8 cellular contexts compared by ENCODE assay signal in the genomic region with DNA sequence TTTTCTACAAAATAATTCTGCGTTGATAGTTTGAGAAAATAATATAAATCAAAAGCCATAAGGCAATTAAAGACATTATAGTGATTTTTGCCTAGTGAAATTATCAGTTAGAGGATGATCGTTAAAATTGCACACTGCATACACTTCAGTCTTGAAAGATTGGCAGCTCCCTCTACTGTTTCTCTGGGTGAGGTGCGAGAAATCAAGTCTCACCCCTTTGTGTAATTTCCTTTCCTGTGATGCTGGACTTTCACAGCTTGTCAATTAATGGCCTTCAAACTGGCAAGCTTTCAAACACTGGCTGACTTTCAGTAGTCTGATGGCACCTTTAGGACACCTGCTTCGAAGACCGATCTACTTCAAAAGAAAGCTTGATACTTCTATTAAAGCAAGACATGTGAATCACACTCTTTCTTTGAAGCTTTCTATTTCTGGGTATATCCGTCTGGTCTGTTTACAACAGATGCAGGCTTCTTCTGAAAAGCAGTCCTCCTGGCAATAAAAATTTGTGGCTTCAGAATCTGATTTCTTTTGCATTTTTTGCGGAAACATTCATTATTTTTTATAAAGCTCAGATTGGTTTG.
DNase-seq lines count a peak whose midpoint lies in the region; ATAC-seq, FAIRE-seq and TF ChIP-seq lines count a peak whose summit lies in the region.

No MANE protein-coding gene starts in this region.

- peak; percentile 51 for TF ChIP-seq CTCF in GM13977 (IDR thresholded peaks at IDR 0.05; ENCODE audit: extremely low read depth, insufficient read depth, missing control alignments)
- peak; percentile 67 for TF ChIP-seq CTCF in astrocyte of the cerebellum (IDR thresholded peaks at IDR 0.05; ENCODE audit: low read depth, low read length, missing control alignments)
- TF ChIP-seq CTCF in neural crest cell (conservative IDR thresholded peaks at IDR 0.05) = peak; percentile 70

- H3K4me1 Mint-ChIP-seq in neural crest cell (peaks cover 13% of the 10 kb centered on the region), T-helper 17 cell (no peaks in the 10 kb centered on the region)

- H3K27ac ChIP-seq in small intestine (ENCODE audit: low read depth in 1 of 2, low read length in 1 of 2) = no peak overlapping the region

- H3K36me3 Mint-ChIP-seq in neural crest cell (ENCODE audit: low read depth) (no peaks in the 10 kb centered on the region), T-helper 17 cell (ENCODE audit: low read depth) (no peaks in the 10 kb centered on the region)

- in situ Hi-C loops in GM13977 (cut with MboI; ENCODE audit: low pct_unique_long_range_greater_than_20kb, low sequenced_read_pairs, unreplicated experiment) = no loop called here
- in situ Hi-C loops in astrocyte of the cerebellum (cut with HindIII; ENCODE audit: low sequenced_read_pairs) = no loop called here

- no peaks in the 10 kb centered on the region for H3K36me3 ChIP-seq in small intestine (ENCODE audit: control insufficient read depth in 2 of 2, insufficient read depth in 2 of 2, low read length in 2 of 2)

- no peak overlapping the region for H3K4me3 Mint-ChIP-seq in neural crest cell
- no peak overlapping the region for H3K4me3 Mint-ChIP-seq in T-helper 17 cell

- no peaks in the 10 kb centered on the region for H3K9me3 ChIP-seq in T-helper 17 cell (ENCODE audit: control insufficient read depth, low read length, poor library complexity, severe bottlenecking)
- H3K9me3 ChIP-seq in small intestine (ENCODE audit: control insufficient read depth, low read depth) = no peaks in the 10 kb centered on the region

- no peaks in the 10 kb centered on the region for H3K9me3 Mint-ChIP-seq in neural crest cell

- ATAC-seq in T-helper 17 cell (no peak), GM19397 (IDR thresholded peaks at IDR 0.05; ENCODE audit: unreplicated experiment) (no peak)

- FAIRE-seq in small intestine (lab: Jason Lieb, UNC) = no peak

- H3K4me3 ChIP-seq in astrocyte of the cerebellum (ENCODE audit: low read depth, low read length) (no peak overlapping the region), small intestine (ENCODE audit: low read depth in 1 of 2, low read length in 2 of 2) (no peak overlapping the region)

- H3K27me3 ChIP-seq in small intestine (ENCODE audit: control insufficient read depth in 2 of 2, insufficient read depth in 2 of 2, low read length in 2 of 2) = no peaks in the 10 kb centered on the region

- DNase-seq in GM13977 (ENCODE audit: low spot score) = no peak
- DNase-seq in NCI-H1092 treated with DMSO at 0.1 percent for 48 hours (lab: John Stamatoyannopoulos, UW) = peak; percentile 95
- DNase-seq in astrocyte of the cerebellum (ENCODE audit: low read depth) = peak; percentile 8
- no peak for DNase-seq in neural crest cell (ENCODE audit: low read depth, low spot score)
- DNase-seq in T-helper 17 cell = no peak
- DNase-seq in small intestine = no peak
- no peak for DNase-seq in GOT3 (lab: John Stamatoyannopoulos, UW)

- H3K4me1 ChIP-seq in small intestine (ENCODE audit: control insufficient read depth in 2 of 2, insufficient read depth in 1 of 2, low read depth in 1 of 2, low read length in 1 of 2) = no peaks in the 10 kb centered on the region

- H3K27me3 Mint-ChIP-seq in neural crest cell (ENCODE audit: low read depth) (no peaks in the 10 kb centered on the region), T-helper 17 cell (no peaks in the 10 kb centered on the region)

- H3K27ac Mint-ChIP-seq in neural crest cell (ENCODE audit: unreplicated experiment) = no peak overlapping the region
- no peak overlapping the region for H3K27ac Mint-ChIP-seq in T-helper 17 cell

- WGBS in small intestine, 3 donors = 29 to 37% (median 34%) methylated on average over 7 of the region's 7 CpGs

Comparison
In these comparisons a context has a peak if more than half of its experiments do, and no peak if none do; other contexts are left out.
1. DNase-seq: peak in NCI-H1092 treated with DMSO at 0.1 percent for 48 hours (single experiment) and astrocyte of the cerebellum (single experiment); none in GM13977 (single experiment), neural crest cell (single experiment), T-helper 17 cell (0 of 3), small intestine (single experiment) and GOT3 (single experiment).
2. Peak in every context shown above with its lines, with median percentiles within 50 percentile points of each other: CTCF ChIP-seq.